ENCODE assay signal across 8 cellular contexts in genomic region chr12:6688543-6688999, GRCh38. TPM values are rescaled to one million over a fixed set of nuclear protein-coding genes. Genes with fewer than 3 reads are reported as not detected.
A peak's percentile ranks its signal among the peaks of the same experiment; 100 is the strongest.
DNase-seq lines count a peak whose midpoint lies in the region; ATAC-seq and TF ChIP-seq lines count a peak whose summit lies in the region.

No MANE protein-coding gene starts in this region.

- H3K4me3 ChIP-seq in adrenal gland (peak overlapping the region; percentile 18 to 97 (median 68)), skin epidermis (peak overlapping the region; percentile 71 to 93 (median 86))

- 0 to 1% (median 0%) methylated on average over 12 to 13 of the region's 13 CpGs for WGBS in adrenal gland, 4 donors

- DNase-seq in CD14-positive monocyte (ENCODE audit: low spot score) (no peak), MV-4-11 (lab: John Stamatoyannopoulos, UW) (peak; percentile 32), adrenal gland (peak in 5 of 7 donors; percentile 37 to 71 (median 54)), iPS DF 19.7 (ENCODE audit: low read depth, low spot score) (peak; percentile 81), NCI-H1417 treated with DMSO at 0.1 percent for 48 hours (lab: John Stamatoyannopoulos, UW) (no peak), NCI-H2196 treated with DMSO at 0.1 percent for 48 hours (lab: John Stamatoyannopoulos, UW; ENCODE audit: unreplicated experiment) (no peak)

- no peaks in the 10 kb centered on the region for H3K9me3 ChIP-seq in adrenal gland (replicated peaks in 1 of 3)

- no peaks in the 10 kb centered on the region for H3K27me3 ChIP-seq in adrenal gland

- H3K36me3 Mint-ChIP-seq in CD14-positive monocyte = peaks cover 26 to 32% of the 10 kb centered on the region in 2 donors

- peaks cover 62% of the 10 kb centered on the region for H3K4me1 Mint-ChIP-seq in CD14-positive monocyte

- H3K9me3 Mint-ChIP-seq in CD14-positive monocyte = no peaks in the 10 kb centered on the region

- no peaks in the 10 kb centered on the region for H3K36me3 ChIP-seq in adrenal gland (replicated peaks in 1 of 2)

- H3K27me3 Mint-ChIP-seq in CD14-positive monocyte (ENCODE audit: low read depth in 3 of 3) = peaks cover 1 to 3% (median 2%) of the 10 kb centered on the region in 3 donors

- peak overlapping the region; percentile 87 to 93 for H3K4me3 Mint-ChIP-seq in CD14-positive monocyte

- ATAC-seq in GM21360 (IDR thresholded peaks at IDR 0.05; ENCODE audit: unreplicated experiment) = peak; percentile 14

- intact Hi-C loops in CD14-positive monocyte (cut with micrococcal nuclease) (loop anchor here in 1 of 2 donors (5.0 to 10.0 kb wide), 2 partner anchors 71 to 124 kb away; partner anchors contain the start of gene NOP2), adrenal gland (cut with DNase I) (no loop called here)

- TF ChIP-seq CTCF in CD14-positive monocyte (IDR thresholded peaks at IDR 0.05) = no peak
- TF ChIP-seq CTCF in adrenal gland (IDR thresholded peaks at IDR 0.05) = no peak

- H3K4me1 ChIP-seq in adrenal gland (replicated peaks in 1 of 2) = peaks cover 33 to 56% of the 10 kb centered on the region in 2 donors

- H3K27ac Mint-ChIP-seq in CD14-positive monocyte = peak overlapping the region; percentile 93 to 98 (median 96)

- no peak for TF ChIP-seq POLR2A in adrenal gland (IDR thresholded peaks at IDR 0.05)

- peak overlapping the region; percentile 84 to 99 (median 95) for H3K27ac ChIP-seq in adrenal gland
- H3K27ac ChIP-seq in skin epidermis = peak overlapping the region; percentile 85 to 100 (median 98)

RNA-seq across cellular contexts. Expression of gene ZNF384, which starts 0.6 kb away (rescaled TPM):
- polyA plus RNA-seq in CD14-positive monocyte (10 to 100 TPM in 1 of 2 donors, 1 to 10 TPM in 1; 9.6 to 10.9 TPM), adrenal gland (10 to 100 TPM; 45.5 to 71.2 (median 49.5) TPM)
- 10 to 100 TPM; 20.7 to 67.2 (median 47.8) TPM for total RNA-seq in adrenal gland

RNA-seq across cellular contexts. Expression of gene PIANP, which starts 12.0 kb away (rescaled TPM):
- not detected for polyA plus RNA-seq in CD14-positive monocyte
- total RNA-seq in adrenal gland = 1 to 10 TPM in 1 of 8 donors, under 1 TPM in 4, not detected in 3; 0.11 to 4.6 (median 0.50) TPM
- 1 to 10 TPM; 2.4 to 5.2 (median 3.5) TPM for polyA plus RNA-seq in adrenal gland

RNA-seq across cellular contexts. Expression of gene ING4, which starts 25.7 kb away (rescaled TPM):
- polyA plus RNA-seq in CD14-positive monocyte = 10 to 100 TPM; 62.2 to 64.0 TPM
- 10 to 100 TPM; 22.6 to 87.6 (median 48.3) TPM for total RNA-seq in adrenal gland
- polyA plus RNA-seq in adrenal gland = 10 to 100 TPM; 31.6 to 40.1 (median 32.3) TPM

RNA-seq across cellular contexts. Expression of gene COPS7A, which starts 35.3 kb away (rescaled TPM):
- 10 to 100 TPM; 70.1 to 77.1 TPM for polyA plus RNA-seq in CD14-positive monocyte
- 100 to 1,000 TPM in 1 of 8 donors, 10 to 100 TPM in 7; 56.5 to 105 (median 84.0) TPM for total RNA-seq in adrenal gland
- 10 to 100 TPM; 46.5 to 85.1 (median 50.6) TPM for polyA plus RNA-seq in adrenal gland

RNA-seq across cellular contexts. Expression of gene ACRBP, which starts 41.3 kb away (rescaled TPM):
- polyA plus RNA-seq in CD14-positive monocyte (10 to 100 TPM; 10.2 to 10.3 TPM), adrenal gland (1 to 10 TPM in 1 of 3 donors, under 1 TPM in 2; 0.91 to 2.8 (median 0.99) TPM)
- 1 to 10 TPM in 6 of 8 donors, under 1 TPM in 2; 0.36 to 3.1 (median 1.5) TPM for total RNA-seq in adrenal gland

Comparison
In these comparisons a context has a peak if more than half of its experiments do, and no peak if none do; other contexts are left out.
1. DNase-seq: peak in MV-4-11 (single experiment), adrenal gland (5 of 7) and iPS DF 19.7 (single experiment); none in CD14-positive monocyte (single experiment), NCI-H1417 treated with DMSO at 0.1 percent for 48 hours (single experiment) and NCI-H2196 treated with DMSO at 0.1 percent for 48 hours (single experiment).